Comparison of ENCODE assay signal across 8 cellular contexts in the genomic region with DNA sequence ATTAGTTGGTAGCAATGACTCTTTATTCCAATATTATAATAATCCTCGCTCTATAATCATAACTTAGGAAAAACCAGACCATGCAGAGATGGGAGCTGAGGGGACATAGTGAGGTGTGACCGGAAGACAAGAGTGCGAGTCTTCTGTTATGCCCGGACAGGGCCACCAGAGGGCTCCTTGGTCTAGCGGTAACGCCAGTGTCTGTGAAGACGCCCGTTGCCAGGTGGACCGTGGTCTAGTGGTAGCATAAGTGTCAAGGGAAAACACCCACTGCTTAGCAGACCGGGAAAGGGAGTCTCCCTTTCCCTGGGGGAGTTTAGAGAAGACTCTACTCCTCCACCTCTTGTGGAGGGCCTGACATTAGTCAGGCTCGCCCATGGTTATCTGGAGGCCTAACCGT. TPM values are rescaled to one million over a fixed set of nuclear protein-coding genes. Genes with fewer than 3 reads are reported as not detected.
A peak's percentile ranks its signal among the peaks of the same experiment; 100 is the strongest.
DNase-seq lines count a peak whose midpoint lies in the region; ATAC-seq and TF ChIP-seq lines count a peak whose summit lies in the region.
"Not testable (repeated sequence)": the region's sequence is repeated elsewhere in the genome, so short reads cannot be mapped to it uniquely, and the experiment has no call there.

No MANE protein-coding gene starts in this region.

- 20% methylated on average over 12 of the region's 12 CpGs for whole genome bisulfite sequencing in prostate gland

- TF ChIP-seq CTCF in MM.1S (IDR thresholded peaks at IDR 0.05; ENCODE audit: low read length) (peak; percentile 42), Panc1 (IDR thresholded peaks at IDR 0.05) (peak; percentile 80), prostate gland (IDR thresholded peaks at IDR 0.05) (peak in 3 of 4 experiments; percentile 16 to 65 (median 59)), upper lobe of right lung (IDR thresholded peaks at IDR 0.05) (peak; percentile 72)

- ATAC-seq in Panc1, upper lobe of right lung: not testable (repeated sequence)

- not testable (repeated sequence) for H4K20me1 ChIP-seq in MM.1S (ENCODE audit: insufficient read depth, low read length)

- H3K79me2 ChIP-seq in MM.1S (ENCODE audit: low read length) = not testable (repeated sequence)

- not testable (repeated sequence) for H3F3A ChIP-seq in MM.1S (ENCODE audit: insufficient read depth, low read length)

- H3K27ac ChIP-seq in MM.1S (ENCODE audit: low read length); Panc1 (ENCODE audit: low read length); prostate gland; upper lobe of right lung: not testable (repeated sequence)

- H3K4me1 ChIP-seq in MM.1S (ENCODE audit: low read length); Panc1 (ENCODE audit: control insufficient read depth, insufficient read depth, low read length); prostate gland (replicated peaks); upper lobe of right lung: not testable (repeated sequence)

- not testable (repeated sequence) for H3K27me3 ChIP-seq in MM.1S (replicated peaks; ENCODE audit: insufficient read depth, low read length); Panc1 (ENCODE audit: control insufficient read depth, insufficient read depth, low read length); prostate gland (replicated peaks; ENCODE audit: insufficient read depth); upper lobe of right lung

- not testable (repeated sequence) for TF ChIP-seq POLR2A in prostate gland (IDR thresholded peaks at IDR 0.05)

- H3K9me2 ChIP-seq in MM.1S (replicated peaks; ENCODE audit: insufficient read depth, low read length) = not testable (repeated sequence)

- in situ Hi-C loops in Panc1 (cut with HindIII; ENCODE audit: low pct_unique_long_range_greater_than_20kb, low sequenced_read_pairs) = not testable (repeated sequence)

- CTCF ChIA-PET in Panc1 (lab: Charles Lee) = interaction anchor here (0.6 to 1.3 kb wide), 4 partner anchors 12 to 96 kb away, joined by 3 to 5 read pairs (median 4); no protein-coding TSS in a partner anchor

- not testable (repeated sequence) for H3K9me3 ChIP-seq in MM.1S (replicated peaks; ENCODE audit: insufficient read depth, low read length); Panc1 (ENCODE audit: control insufficient read depth, insufficient read depth, low read depth, low read length); prostate gland; upper lobe of right lung

- H3K9ac ChIP-seq in MM.1S (ENCODE audit: low read length) = not testable (repeated sequence)

- intact Hi-C loops in Panc1 (cut with micrococcal nuclease; ENCODE audit: unreplicated experiment); prostate gland (cut with DNase I); upper lobe of right lung (cut with DNase I): not testable (repeated sequence)

- DNase-seq in EL (peak; percentile 61), MM.1S (peak; percentile 53), ecto neural progenitor cell (ENCODE audit: low spot score) (peak; percentile 70), islet precursor cell (peak; percentile 88), prostate gland (ENCODE audit: low spot score) (peak; percentile 47), upper lobe of right lung (peak; percentile 87)
- not testable (repeated sequence) for DNase-seq in Panc1 (ENCODE audit: low read depth, low spot score)
- DNase-seq in activated CD8-positive, alpha-beta memory T cell treated with anti-CD3 and anti-CD28 coated beads, Interleukin-2, amount 50 U/mL, for 48 hours = peak; percentile 66

- not testable (repeated sequence) for H2AFZ ChIP-seq in MM.1S (ENCODE audit: low read length)

- not testable (repeated sequence) for H3K4me2 ChIP-seq in MM.1S (ENCODE audit: low read depth, low read length)

- POLR2A ChIA-PET in Panc1 (lab: Charles Lee) = interaction anchor here (0.6 to 1.0 kb wide), 2 partner anchors 11 to 44 kb away, joined by 4 to 8 read pairs; no protein-coding TSS in a partner anchor

- not testable (repeated sequence) for BruUV-seq in Panc1 (replicated peaks; lab: Mats Ljungman, UMichigan)

- H3K4me3 ChIP-seq in MM.1S (ENCODE audit: low read length); Panc1 (ENCODE audit: low read depth in 2 of 2, low read length in 2 of 2); prostate gland; upper lobe of right lung: not testable (repeated sequence)

- not testable (repeated sequence) for H3K36me3 ChIP-seq in MM.1S (replicated peaks; ENCODE audit: insufficient read depth, low read length); Panc1 (ENCODE audit: control insufficient read depth, insufficient read depth, low read length); prostate gland; upper lobe of right lung

RNA-seq across cellular contexts. Expression of gene PLA2G1B, which starts 7.9 kb away (rescaled TPM):
- total RNA-seq in Panc1 (2021; ENCODE audit: unreplicated experiment) = 0.69 TPM
- polyA plus RNA-seq in Panc1 (2012; ENCODE audit: insufficient read length) = not detected
- not detected for total RNA-seq in prostate gland
- total RNA-seq in upper lobe of right lung = 62.2 TPM

RNA-seq across cellular contexts. Expression of gene SIRT4, which starts 33.3 kb away (rescaled TPM):
- total RNA-seq in Panc1 (2021; ENCODE audit: unreplicated experiment) (1.5 TPM), prostate gland (1 to 10 TPM in 1 of 2 donors, under 1 TPM in 1; 0.96 to 2.2 TPM), upper lobe of right lung (2.4 TPM)
- 2.0 TPM for polyA plus RNA-seq in Panc1 (2012; ENCODE audit: insufficient read length)

RNA-seq across cellular contexts. Expression of gene MSI1, which starts 33.5 kb away (rescaled TPM):
- total RNA-seq in Panc1 (2021; ENCODE audit: unreplicated experiment) (4.1 TPM), prostate gland (1 to 10 TPM; 1.7 to 8.2 TPM), upper lobe of right lung (0.46 TPM)
- polyA plus RNA-seq in Panc1 (2012; ENCODE audit: insufficient read length) = 2.6 TPM

RNA-seq across cellular contexts. Expression of gene RNU4-1, which starts 42.4 kb away (rescaled TPM):
- total RNA-seq in Panc1 (2021; ENCODE audit: unreplicated experiment) (1,565 TPM), prostate gland (under 1 TPM; under 0.01 TPM), upper lobe of right lung (2,477 TPM)
- 4.7 TPM for polyA plus RNA-seq in Panc1 (2012; ENCODE audit: insufficient read length)

RNA-seq across cellular contexts. Expression of gene RNU4-2, which starts 43.7 kb away (rescaled TPM):
- total RNA-seq in Panc1 (2021; ENCODE audit: unreplicated experiment) (2,061 TPM), prostate gland (under 1 TPM; under 0.01 TPM), upper lobe of right lung (14,226 TPM)
- polyA plus RNA-seq in Panc1 (2012; ENCODE audit: insufficient read length) = 6.1 TPM

Comparison
In these comparisons a context has a peak if more than half of its experiments do, and no peak if none do; other contexts are left out.
1. RNA of gene PLA2G1B, which starts 7.9 kb away (total RNA-seq): 62.2 TPM in upper lobe of right lung (single experiment); 0.69 TPM in Panc1 (single experiment) and not detected in prostate gland; every median in the first group is over 10 times any median in the second.
2. Peak in every context shown above with its lines, with median percentiles within 50 percentile points of each other: CTCF ChIP-seq.